In the genomic region with DNA sequence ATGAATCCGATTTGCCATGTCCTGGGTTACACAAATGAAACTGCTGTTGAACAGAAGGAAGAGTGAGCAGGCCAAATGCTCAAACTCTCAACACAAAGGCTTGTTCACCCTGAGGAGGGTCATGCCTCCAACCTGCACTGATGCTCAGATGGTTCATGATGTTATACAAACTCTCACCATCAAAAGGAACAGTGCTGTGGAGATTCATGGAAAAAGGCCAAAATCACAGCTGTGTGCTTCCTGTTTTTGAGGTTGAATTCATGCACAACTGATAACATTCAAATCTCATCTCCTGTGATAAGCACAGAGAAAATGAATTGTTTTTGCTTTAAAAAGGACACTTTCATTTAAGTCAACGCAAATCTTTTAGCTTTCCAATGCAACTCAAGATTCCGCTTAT, we compare ENCODE assay signal across 17 cellular contexts. TPM values are rescaled to one million over a fixed set of nuclear protein-coding genes. Genes with fewer than 3 reads are reported as not detected.
A peak's percentile ranks its signal among the peaks of the same experiment; 100 is the strongest.
DNase-seq lines count a peak whose midpoint lies in the region; ATAC-seq and TF ChIP-seq lines count a peak whose summit lies in the region.
"Had no signal": no experiment of that assay in that cellular context is flagged by ENCODE, and none has a peak within 500 bp of the region (broad histone marks: within the 10 kb centered on the region; RNA-seq: fewer than 3 reads in every experiment).

No MANE protein-coding gene starts in this region.

- intact Hi-C loops in colonic mucosa (cut with DNase I) = no loop called here

- H3K9ac ChIP-seq in colonic mucosa (ENCODE audit: low read depth in 2 of 2, low read length in 2 of 2) = no peak overlapping the region

- peak; percentile 54 for ATAC-seq in activated naive CD8-positive, alpha-beta T cell treated with anti-CD3 and anti-CD28 coated beads, Interleukin-2, amount 10 ng/mL, durations not matched to agents 7 days and 5 days (ENCODE audit: low read depth)
- ATAC-seq in HG02610 (IDR thresholded peaks at IDR 0.05; ENCODE audit: unreplicated experiment) = no peak
- ATAC-seq: foreskin keratinocyte had no signal

- H3K36me3 Mint-ChIP-seq in activated naive CD8-positive, alpha-beta T cell treated with anti-CD3 and anti-CD28 coated beads, Interleukin-2, amount 10 ng/mL, durations not matched to agents 7 days and 5 days = peaks cover 20% of the 10 kb centered on the region
- peaks cover 14% of the 10 kb centered on the region for H3K36me3 Mint-ChIP-seq in activated naive CD8-positive, alpha-beta T cell treated with anti-CD3 and anti-CD28 coated beads for 36 hours

- H3K9me3 Mint-ChIP-seq in activated naive CD8-positive, alpha-beta T cell treated with anti-CD3 and anti-CD28 coated beads, Interleukin-2, amount 10 ng/mL, durations not matched to agents 7 days and 5 days = no peaks in the 10 kb centered on the region
- peaks cover 5% of the 10 kb centered on the region for H3K9me3 Mint-ChIP-seq in activated naive CD8-positive, alpha-beta T cell treated with anti-CD3 and anti-CD28 coated beads for 36 hours

- no peaks in the 10 kb centered on the region for H3K9me3 ChIP-seq in colonic mucosa
- H3K9me3 ChIP-seq: sigmoid colon had no signal

- H3K4me1 ChIP-seq in colonic mucosa = no peaks in the 10 kb centered on the region
- H3K4me1 ChIP-seq: foreskin keratinocyte, sigmoid colon had no signal

- POLR2A ChIA-PET in activated naive CD8-positive, alpha-beta T cell treated with anti-CD3 and anti-CD28 coated beads, Interleukin-2, amount 10 ng/mL, durations not matched to agents 7 days and 5 days (lab: Charles Lee) = no interaction called here

- no peaks in the 10 kb centered on the region for H3K27me3 Mint-ChIP-seq in activated naive CD8-positive, alpha-beta T cell treated with anti-CD3 and anti-CD28 coated beads, Interleukin-2, amount 10 ng/mL, durations not matched to agents 7 days and 5 days
- no peaks in the 10 kb centered on the region for H3K27me3 Mint-ChIP-seq in activated naive CD8-positive, alpha-beta T cell treated with anti-CD3 and anti-CD28 coated beads for 36 hours
- H3K27me3 Mint-ChIP-seq: naive B cell; stimulated activated naive CD8-positive, alpha-beta T cell treated with anti-CD3 and anti-CD28 coated beads, Interleukin-15, Interleukin-2, amounts not matched to agents 100 ng/mL and 50 ng/mL, for 24 hours had no signal

- no peaks in the 10 kb centered on the region for H3K27me3 ChIP-seq in colonic mucosa
- H3K27me3 ChIP-seq: sigmoid colon had no signal

- H3K4me1 Mint-ChIP-seq in activated naive CD8-positive, alpha-beta T cell treated with anti-CD3 and anti-CD28 coated beads, Interleukin-2, amount 10 ng/mL, durations not matched to agents 7 days and 5 days = peaks cover 10% of the 10 kb centered on the region
- peaks cover 13% of the 10 kb centered on the region for H3K4me1 Mint-ChIP-seq in activated naive CD8-positive, alpha-beta T cell treated with anti-CD3 and anti-CD28 coated beads for 36 hours

- TF ChIP-seq CTCF in fibroblast of mammary gland (conservative IDR thresholded peaks at IDR 0.05; ENCODE audit: control insufficient read depth, insufficient read depth, low read depth, low read length) (no peak), colonic mucosa (IDR thresholded peaks at IDR 0.05) (no peak)

- H3K36me3 ChIP-seq in colonic mucosa = no peaks in the 10 kb centered on the region
- H3K36me3 ChIP-seq: sigmoid colon had no signal

- no peak overlapping the region for H3K27ac Mint-ChIP-seq in activated naive CD8-positive, alpha-beta T cell treated with anti-CD3 and anti-CD28 coated beads, Interleukin-2, amount 10 ng/mL, durations not matched to agents 7 days and 5 days
- no peak overlapping the region for H3K27ac Mint-ChIP-seq in activated naive CD8-positive, alpha-beta T cell treated with anti-CD3 and anti-CD28 coated beads for 36 hours
- H3K27ac Mint-ChIP-seq: stimulated activated naive CD8-positive, alpha-beta T cell treated with anti-CD3 and anti-CD28 coated beads, Interleukin-15, Interleukin-2, amounts not matched to agents 100 ng/mL and 50 ng/mL, for 24 hours had no signal

- H3K27ac ChIP-seq in colonic mucosa = no peak overlapping the region
- H3K27ac ChIP-seq: foreskin keratinocyte, sigmoid colon had no signal

- peak overlapping the region; percentile 7 for H3K4me3 Mint-ChIP-seq in activated naive CD8-positive, alpha-beta T cell treated with anti-CD3 and anti-CD28 coated beads, Interleukin-2, amount 10 ng/mL, durations not matched to agents 7 days and 5 days
- H3K4me3 Mint-ChIP-seq in activated naive CD8-positive, alpha-beta T cell treated with anti-CD3 and anti-CD28 coated beads for 36 hours = no peak overlapping the region
- H3K4me3 Mint-ChIP-seq: naive B cell; stimulated activated naive CD8-positive, alpha-beta T cell treated with anti-CD3 and anti-CD28 coated beads, Interleukin-15, Interleukin-2, amounts not matched to agents 100 ng/mL and 50 ng/mL, for 24 hours had no signal

- DNase-seq in activated naive CD8-positive, alpha-beta T cell treated with anti-CD3 and anti-CD28 coated beads, Interleukin-2, amount 10 ng/mL, durations not matched to agents 7 days and 5 days = no peak
- no peak for DNase-seq in activated naive CD8-positive, alpha-beta T cell treated with anti-CD3 and anti-CD28 coated beads for 36 hours
- peak; percentile 37 for DNase-seq in NCI-H345 (lab: John Stamatoyannopoulos, UW)
- DNase-seq in fibroblast of mammary gland (ENCODE audit: low read depth) = peak; percentile 35
- DNase-seq in pulmonary artery endothelial cell (ENCODE audit: low read depth, low spot score) = peak; percentile 81
- DNase-seq in ACHN = no peak
- DNase-seq in colonic mucosa = no peak
- DNase-seq: activated CD4-positive, alpha-beta T cell treated with anti-CD3 and anti-CD28 coated beads for 1 hour; activated T-cell treated with anti-CD3 and anti-CD28 coated beads for 4 hours; effector CD4-positive, alpha-beta T cell; foreskin keratinocyte; naive B cell; NCI-H1436 treated with DMSO at 0.1 percent for 48 hours; NK-92 treated with Interleukin-12 subunit alpha and Interleukin-12 subunit beta, amount 100 ng/mL, for 24 hours; sigmoid colon had no signal

- in situ Hi-C loops in ACHN (cut with HindIII; ENCODE audit: low pct_ligation_motif_present, low pct_unique_long_range_greater_than_20kb, low sequenced_read_pairs) = no loop called here

- H3K4me3 ChIP-seq in fibroblast of mammary gland (ENCODE audit: control insufficient read depth, low read depth, low read length) (no peak overlapping the region), colonic mucosa (no peak overlapping the region)
- H3K4me3 ChIP-seq: sigmoid colon had no signal

RNA-seq across cellular contexts. Expression of a gene that starts 22.1 kb away (rescaled TPM):
- 10 to 100 TPM; 11.9 to 13.5 TPM for total RNA-seq in activated naive CD8-positive, alpha-beta T cell treated with anti-CD3 and anti-CD28 coated beads, Interleukin-2, amount 10 ng/mL, durations not matched to agents 7 days and 5 days
- total RNA-seq in activated naive CD8-positive, alpha-beta T cell treated with anti-CD3 and anti-CD28 coated beads for 36 hours = 1 to 10 TPM; 1.8 to 2.2 TPM
- total RNA-seq in pulmonary artery endothelial cell (0.95 and 2.7 TPM in 2 replicates), colonic mucosa (1 to 10 TPM in 1 of 2 donors, under 1 TPM in 1; 0.99 to 1.8 TPM)
- total RNA-seq: foreskin keratinocyte had no signal

Comparison
In these comparisons a context has a peak if more than half of its experiments do, and no peak if none do; other contexts are left out.
1. DNase-seq: peak in NCI-H345 (single experiment), fibroblast of mammary gland (single experiment) and pulmonary artery endothelial cell (single experiment); none in activated naive CD8-positive, alpha-beta T cell treated with anti-CD3 and anti-CD28 coated beads, Interleukin-2, amount 10 ng/mL, durations not matched to agents 7 days and 5 days (single experiment), activated naive CD8-positive, alpha-beta T cell treated with anti-CD3 and anti-CD28 coated beads for 36 hours (single experiment), ACHN (single experiment) and colonic mucosa (single experiment).